ENCODE assay signal across 1 cellular context in the genomic region with DNA sequence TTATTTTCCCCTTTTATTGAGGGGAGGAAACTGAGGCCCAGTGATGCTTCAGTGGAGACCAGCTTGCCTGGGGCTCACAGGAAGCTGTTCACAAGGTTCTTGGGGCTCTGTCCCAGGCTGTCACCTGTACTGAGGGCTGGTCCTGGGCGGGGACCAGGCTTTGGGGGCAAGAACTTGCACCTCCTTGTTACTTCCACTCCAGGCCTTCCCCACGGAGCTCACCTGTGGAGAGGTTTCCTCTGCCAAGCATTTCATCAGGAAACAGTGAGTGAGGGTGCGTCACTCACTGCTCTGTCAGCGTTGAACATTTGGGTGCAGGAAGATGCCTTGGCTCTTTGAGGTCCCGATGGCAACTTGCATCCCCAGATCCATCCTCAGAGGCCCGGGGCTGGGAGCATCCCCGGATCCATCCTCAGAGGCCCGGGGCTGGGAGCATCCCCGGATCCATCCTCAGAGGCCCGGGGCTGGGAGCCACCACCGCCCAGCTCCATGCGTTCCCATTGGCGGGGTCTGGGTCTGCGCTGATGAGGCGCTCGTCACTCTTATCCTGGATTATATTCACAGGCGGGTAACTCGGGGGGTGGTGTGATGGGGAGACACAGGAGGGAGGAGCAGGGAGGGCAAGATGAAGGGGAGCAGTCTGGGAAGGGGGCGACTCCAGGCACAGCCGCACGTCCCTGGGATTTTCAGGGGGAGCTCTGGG.
TF ChIP-seq lines count a peak whose summit lies in the region.

No MANE protein-coding gene starts in this region.

TF ChIP-seq in K562, 482 proteins besides CTCF, POLR2A, EP300 and RAD21:
- TF ChIP-seq GATAD2A (IDR thresholded peaks at IDR 0.05) (no peak), LEF1 (IDR thresholded peaks at IDR 0.05) (no peak), GABPB1 (CRISPR knock-in tag; IDR thresholded peaks at IDR 0.05) (no peak), ZBTB7A (IDR thresholded peaks at IDR 0.05; ENCODE audit: borderline replicate concordance, control insufficient read depth, low read depth, low read length) (no peak), ADNP (tag; IDR thresholded peaks at IDR 0.05) (no peak)
